In the genomic region with DNA sequence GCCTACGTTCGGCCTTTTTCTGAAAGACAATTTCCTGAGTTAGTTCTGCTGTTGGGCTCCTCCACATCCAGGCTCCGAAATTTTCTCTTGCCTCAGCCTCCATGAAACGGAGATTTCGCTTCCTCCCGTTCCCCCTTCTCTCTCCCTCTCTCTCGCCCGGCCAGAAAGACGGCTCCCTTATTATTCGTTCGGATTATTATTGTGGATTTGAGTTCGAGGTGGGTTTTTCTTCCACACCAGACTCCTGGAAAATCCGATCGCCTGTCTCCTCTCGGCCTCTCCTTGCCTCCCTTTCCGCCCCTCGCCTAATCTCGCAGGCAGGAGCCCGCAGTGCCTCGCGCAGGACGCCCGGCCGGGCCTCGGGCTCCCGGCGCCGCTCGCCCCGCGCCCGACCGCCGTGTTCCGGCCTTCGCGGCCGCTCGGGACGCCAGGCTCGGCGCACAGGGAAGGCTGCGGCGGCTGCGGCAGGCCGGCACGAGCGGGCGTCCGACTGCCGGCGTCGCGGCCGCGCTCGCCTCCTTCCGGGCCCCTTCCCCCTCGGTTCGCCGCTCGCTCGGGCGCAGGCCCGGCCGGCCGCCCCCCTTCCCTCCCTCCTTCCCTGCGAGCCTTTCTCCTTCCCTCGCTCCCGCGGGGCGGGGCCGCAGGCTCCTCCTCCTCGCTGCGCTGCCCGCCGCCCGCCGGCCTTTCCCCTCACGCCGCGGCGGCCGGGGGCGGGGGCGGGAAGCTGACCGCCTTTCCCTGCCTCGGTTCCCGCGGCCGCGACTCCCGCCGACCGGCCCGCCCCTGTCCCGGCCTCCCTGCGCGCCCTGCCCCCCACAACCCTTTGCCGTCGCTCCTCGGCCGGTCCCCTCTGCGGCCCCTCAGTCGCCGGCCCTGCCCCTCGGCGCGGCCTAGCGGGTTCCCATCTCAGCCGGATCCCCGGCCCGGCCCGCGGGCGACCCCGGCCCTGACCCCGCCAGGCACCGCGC, we compare ENCODE assay signal across 8 cellular contexts. TPM values are rescaled to one million over a fixed set of nuclear protein-coding genes. Genes with fewer than 3 reads are reported as not detected.
A peak's percentile ranks its signal among the peaks of the same experiment; 100 is the strongest.
DNase-seq lines count a peak whose midpoint lies in the region; ATAC-seq and TF ChIP-seq lines count a peak whose summit lies in the region.

A gene with protein sequence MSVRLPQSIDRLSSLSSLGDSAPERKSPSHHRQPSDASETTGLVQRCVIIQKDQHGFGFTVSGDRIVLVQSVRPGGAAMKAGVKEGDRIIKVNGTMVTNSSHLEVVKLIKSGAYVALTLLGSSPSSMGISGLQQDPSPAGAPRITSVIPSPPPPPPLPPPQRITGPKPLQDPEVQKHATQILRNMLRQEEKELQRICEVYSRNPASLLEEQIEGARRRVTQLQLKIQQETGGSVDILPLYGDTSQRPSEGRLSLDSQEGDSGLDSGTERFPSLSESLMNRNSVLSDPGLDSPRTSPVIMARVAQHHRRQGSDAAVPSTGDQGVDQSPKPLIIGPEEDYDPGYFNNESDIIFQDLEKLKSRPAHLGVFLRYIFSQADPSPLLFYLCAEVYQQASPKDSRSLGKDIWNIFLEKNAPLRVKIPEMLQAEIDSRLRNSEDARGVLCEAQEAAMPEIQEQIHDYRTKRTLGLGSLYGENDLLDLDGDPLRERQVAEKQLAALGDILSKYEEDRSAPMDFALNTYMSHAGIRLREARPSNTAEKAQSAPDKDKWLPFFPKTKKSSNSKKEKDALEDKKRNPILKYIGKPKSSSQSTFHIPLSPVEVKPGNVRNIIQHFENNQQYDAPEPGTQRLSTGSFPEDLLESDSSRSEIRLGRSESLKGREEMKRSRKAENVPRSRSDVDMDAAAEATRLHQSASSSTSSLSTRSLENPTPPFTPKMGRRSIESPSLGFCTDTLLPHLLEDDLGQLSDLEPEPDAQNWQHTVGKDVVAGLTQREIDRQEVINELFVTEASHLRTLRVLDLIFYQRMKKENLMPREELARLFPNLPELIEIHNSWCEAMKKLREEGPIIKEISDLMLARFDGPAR (N-terminal part only) (minus strand): TSS at position 492 of the 968 bp plus-strand sequence. CDS start 1,412 bp downstream, outside the sequence.

- H3K27ac ChIP-seq in Panc1 (ENCODE audit: low read length) (peak within 1 kb of the TSS; percentile 98), adrenal gland (peak within 1 kb of the TSS; percentile 52 to 97 (median 87)), neutrophil (peak within 1 kb of the TSS; percentile 36)

- peak within 1 kb of the TSS; percentile 75 to 93 for H3K4me3 ChIP-seq in Panc1 (ENCODE audit: low read depth in 2 of 2, low read length in 2 of 2)
- H3K4me3 ChIP-seq in adrenal gland = peak within 1 kb of the TSS in 3 of 4 donors; percentile 51 to 92 (median 64)
- peak within 1 kb of the TSS; percentile 67 to 70 for H3K4me3 ChIP-seq in neutrophil (ENCODE audit: low read depth in 1 of 2, low read length in 1 of 2)

- ATAC-seq in GM19452 (IDR thresholded peaks at IDR 0.05; ENCODE audit: unreplicated experiment) = peak; percentile 62
- ATAC-seq in Panc1 = peak; percentile 96
- ATAC-seq in Right ventricle myocardium inferior = peak; percentile 98
- ATAC-seq in HG03469 (IDR thresholded peaks at IDR 0.05; ENCODE audit: unreplicated experiment) = no peak

- POLR2A ChIA-PET in Panc1 (lab: Charles Lee) = interaction anchor here (0.6 to 0.7 kb wide), 6 partner anchors 19 to 317 kb away, joined by 3 to 5 read pairs (median 3); a partner anchor contains a TSS

- H3K9me3 ChIP-seq in Panc1 (ENCODE audit: control insufficient read depth, insufficient read depth, low read depth, low read length) = no peaks in the 10 kb centered on the region
- no peaks in the 10 kb centered on the region for H3K9me3 ChIP-seq in adrenal gland (replicated peaks in 1 of 3)
- H3K9me3 ChIP-seq in neutrophil = no peaks in the 10 kb centered on the region

- H3K4me1 ChIP-seq in Panc1 (ENCODE audit: control insufficient read depth, insufficient read depth, low read length) = peaks cover 28% of the 10 kb centered on the region
- H3K4me1 ChIP-seq in adrenal gland (replicated peaks in 1 of 2) = peaks cover 34 to 46% of the 10 kb centered on the region in 2 donors
- H3K4me1 ChIP-seq in neutrophil (ENCODE audit: control insufficient read depth in 1 of 2, insufficient read depth in 1 of 2, low read depth in 1 of 2, low read length in 1 of 2) = peaks cover 11 to 16% of the 10 kb centered on the region in 2 experiments

- CTCF ChIA-PET in Panc1 (lab: Charles Lee) = interaction anchor here (0.6 kb wide), 1 partner anchor 1699 kb away, joined by 3 read pairs; no protein-coding TSS in a partner anchor

- BruUV-seq in Panc1 (replicated peaks; lab: Mats Ljungman, UMichigan) = no TSS peak

- 0 to 1% (median 0%) methylated on average over 23 to 119 of the region's 120 CpGs for WGBS in adrenal gland, 4 donors

- peaks cover 4% of the 10 kb centered on the region; the same call in 1 of the 2 replicates for H3K36me3 ChIP-seq in Panc1 (ENCODE audit: control insufficient read depth, insufficient read depth, low read length)
- no peaks in the 10 kb centered on the region for H3K36me3 ChIP-seq in adrenal gland (replicated peaks in 1 of 2)
- no peaks in the 10 kb centered on the region for H3K36me3 ChIP-seq in neutrophil

- in situ Hi-C loops in KBM-7 (cut with MboI; ENCODE audit: low pct_unique_long_range_greater_than_20kb, low sequenced_read_pairs) (no loop called here), Panc1 (cut with HindIII; ENCODE audit: low pct_unique_long_range_greater_than_20kb, low sequenced_read_pairs) (no loop called here)

- DNase-seq in COR-L47 (lab: John Stamatoyannopoulos, UW) (peak; percentile 79), KBM-7 (peak; percentile 76), Panc1 (ENCODE audit: low read depth, low spot score) (no peak), adrenal gland (peak; percentile 90 to 95 (median 93)), Right ventricle myocardium inferior (ENCODE audit: missing footprints) (peak; percentile 95)

- no peak for TF ChIP-seq CTCF in Panc1 (IDR thresholded peaks at IDR 0.05)
- TF ChIP-seq CTCF in adrenal gland (IDR thresholded peaks at IDR 0.05) = no peak
- TF ChIP-seq CTCF in neutrophil (IDR thresholded peaks at IDR 0.05) = no peak

- intact Hi-C loops in Panc1 (cut with micrococcal nuclease; ENCODE audit: unreplicated experiment) (no loop called here), adrenal gland (cut with DNase I) (loop anchor here in 1 of 2 donors (10.0 kb wide), 1 partner anchor 61 kb away; no protein-coding TSS in a partner anchor), Right ventricle myocardium inferior (cut with DNase I) (loop anchor here (2.0 kb wide), 1 partner anchor 29 kb away; no protein-coding TSS in a partner anchor)

- H3K27me3 ChIP-seq in Panc1 (ENCODE audit: control insufficient read depth, insufficient read depth, low read length) = no peaks in the 10 kb centered on the region
- H3K27me3 ChIP-seq in adrenal gland = no peaks in the 10 kb centered on the region
- H3K27me3 ChIP-seq in neutrophil = peaks cover 73% of the 10 kb centered on the region

- peak; percentile 78 to 86 for TF ChIP-seq POLR2A in adrenal gland (IDR thresholded peaks at IDR 0.05)

RNA-seq across cellular contexts. Expression of the gene that starts here (rescaled TPM):
- total RNA-seq in Panc1 (2021; ENCODE audit: unreplicated experiment) (55.5 TPM), adrenal gland (10 to 100 TPM; 34.4 to 69.2 (median 45.0) TPM), Right ventricle myocardium inferior (29.3 TPM)
- 44.3 TPM for polyA plus RNA-seq in Panc1 (2012; ENCODE audit: insufficient read length)
- polyA plus RNA-seq in adrenal gland = 10 to 100 TPM; 14.2 to 33.6 (median 20.7) TPM

Comparison
In these comparisons a context has a peak if more than half of its experiments do, and no peak if none do; other contexts are left out.
1. H3K27ac ChIP-seq: peak in every context shown above with its lines; median percentile 98 in Panc1; 87 in adrenal gland; 36 in neutrophil.